ENCODE assay signal across 10 cellular contexts in genomic region chr1:53390261-53390660, GRCh38.
A peak's percentile ranks its signal among the peaks of the same experiment; 100 is the strongest.
DNase-seq lines count a peak whose midpoint lies in the region; ATAC-seq and TF ChIP-seq lines count a peak whose summit lies in the region.
"Had no signal": no experiment of that assay in that cellular context is flagged by ENCODE, and none has a peak within 500 bp of the region (broad histone marks: within the 10 kb centered on the region; RNA-seq: fewer than 3 reads in every experiment).

No MANE protein-coding gene starts in this region.

- DNase-seq in NOMO-1 treated with DMSO at 0.1 percent for 48 hours (lab: John Stamatoyannopoulos, UW; ENCODE audit: unreplicated experiment) = peak; percentile 81
- peak; percentile 62 for DNase-seq in germinal center (ENCODE audit: low spot score)
- DNase-seq in putamen (ENCODE audit: low spot score) = peak; percentile 32
- no peak for DNase-seq in natural killer cell
- DNase-seq in CD4-positive, alpha-beta T cell = no peak
- DNase-seq: esophagus squamous epithelium had no signal

- no peak overlapping the region for H3K4me3 Mint-ChIP-seq in natural killer cell
- H3K4me3 Mint-ChIP-seq in CD4-positive, alpha-beta T cell = no peak overlapping the region
- H3K4me3 Mint-ChIP-seq: activated T-helper 1 cell treated with anti-CD3 and anti-CD28 coated beads, Interleukin-12 subunit alpha, Interleukin-12 subunit beta, Interleukin-2, Interleukin-4 antibody, amounts not matched to agents 30 ng/mL and 10 ng/mL and 1 ng/mL, durations not matched to agents 14 hours and 24 hours and 36 hours had no signal

- intact Hi-C loops in natural killer cell (cut with micrococcal nuclease) = no loop called here
- intact Hi-C loops in CD4-positive, alpha-beta T cell (cut with DNase I, micrococcal nuclease) = no loop called here

- CTCF ChIA-PET in CD4-positive, alpha-beta T cell (lab: Charles Lee) = interaction anchor here (0.7 kb wide), 1 partner anchor 92 kb away, joined by 3 read pairs; no protein-coding TSS in a partner anchor

- no peaks in the 10 kb centered on the region for H3K9me3 ChIP-seq in CD4-positive, alpha-beta T cell (ENCODE audit: control insufficient read depth, low read length)
- H3K9me3 ChIP-seq: esophagus squamous epithelium had no signal

- no peak overlapping the region for H3K27ac Mint-ChIP-seq in natural killer cell
- no peak overlapping the region for H3K27ac Mint-ChIP-seq in CD4-positive, alpha-beta T cell
- H3K27ac Mint-ChIP-seq: activated T-helper 1 cell treated with anti-CD3 and anti-CD28 coated beads, Interleukin-12 subunit alpha, Interleukin-12 subunit beta, Interleukin-2, Interleukin-4 antibody, amounts not matched to agents 30 ng/mL and 10 ng/mL and 1 ng/mL, durations not matched to agents 14 hours and 24 hours and 36 hours had no signal

- H3K36me3 Mint-ChIP-seq in natural killer cell = no peaks in the 10 kb centered on the region
- no peaks in the 10 kb centered on the region for H3K36me3 Mint-ChIP-seq in CD4-positive, alpha-beta T cell (ENCODE audit: low read depth)

- no peaks in the 10 kb centered on the region for H3K9me3 Mint-ChIP-seq in natural killer cell
- H3K9me3 Mint-ChIP-seq in CD4-positive, alpha-beta T cell = peaks cover 3% of the 10 kb centered on the region

- no peaks in the 10 kb centered on the region for H3K4me1 Mint-ChIP-seq in natural killer cell
- H3K4me1 Mint-ChIP-seq in CD4-positive, alpha-beta T cell (ENCODE audit: low read depth) = no peaks in the 10 kb centered on the region

- H3K27me3 ChIP-seq in CD4-positive, alpha-beta T cell (ENCODE audit: control insufficient read depth, insufficient read depth, low read length) = no peaks in the 10 kb centered on the region

- ATAC-seq in HG03342 (IDR thresholded peaks at IDR 0.05; ENCODE audit: unreplicated experiment) (peak; percentile 47), GM19463 (IDR thresholded peaks at IDR 0.05; ENCODE audit: unreplicated experiment) (no peak), GM19351 (IDR thresholded peaks at IDR 0.05; ENCODE audit: unreplicated experiment) (no peak), natural killer cell (no peak)
- no peak for ATAC-seq in CD4-positive, alpha-beta T cell (ENCODE audit: poor library complexity)

- POLR2A ChIA-PET in CD4-positive, alpha-beta T cell (lab: Charles Lee) = no interaction called here

- TF ChIP-seq CTCF in natural killer cell (IDR thresholded peaks at IDR 0.05) = no peak
- TF ChIP-seq CTCF in CD4-positive, alpha-beta T cell (IDR thresholded peaks at IDR 0.05) = no peak

- no peak overlapping the region for H3K27ac ChIP-seq in CD4-positive, alpha-beta T cell (ENCODE audit: low read depth, low read length)
- H3K27ac ChIP-seq: esophagus squamous epithelium had no signal

- H3K27me3 Mint-ChIP-seq in natural killer cell (ENCODE audit: low read depth in 2 of 2) = peaks cover 8 to 12% of the 10 kb centered on the region in 2 donors
- no peaks in the 10 kb centered on the region for H3K27me3 Mint-ChIP-seq in CD4-positive, alpha-beta T cell

Comparison
In these comparisons a context has a peak if more than half of its experiments do, and no peak if none do; other contexts are left out.
1. DNase-seq: peak in NOMO-1 treated with DMSO at 0.1 percent for 48 hours (single experiment), germinal center (single experiment) and putamen (single experiment); none in natural killer cell (single experiment) and CD4-positive, alpha-beta T cell (0 of 10).